2 cellular contexts compared by ENCODE assay signal in genomic region chr1:33348676-33349080, GRCh38.
TF ChIP-seq lines count a peak whose summit lies in the region.

No MANE protein-coding gene starts in this region.

TF ChIP-seq in HEK293, 187 proteins besides CTCF, POLR2A, EP300 and RAD21 (continued from another document and continues in another):
- TF ChIP-seq, protein P1, sequence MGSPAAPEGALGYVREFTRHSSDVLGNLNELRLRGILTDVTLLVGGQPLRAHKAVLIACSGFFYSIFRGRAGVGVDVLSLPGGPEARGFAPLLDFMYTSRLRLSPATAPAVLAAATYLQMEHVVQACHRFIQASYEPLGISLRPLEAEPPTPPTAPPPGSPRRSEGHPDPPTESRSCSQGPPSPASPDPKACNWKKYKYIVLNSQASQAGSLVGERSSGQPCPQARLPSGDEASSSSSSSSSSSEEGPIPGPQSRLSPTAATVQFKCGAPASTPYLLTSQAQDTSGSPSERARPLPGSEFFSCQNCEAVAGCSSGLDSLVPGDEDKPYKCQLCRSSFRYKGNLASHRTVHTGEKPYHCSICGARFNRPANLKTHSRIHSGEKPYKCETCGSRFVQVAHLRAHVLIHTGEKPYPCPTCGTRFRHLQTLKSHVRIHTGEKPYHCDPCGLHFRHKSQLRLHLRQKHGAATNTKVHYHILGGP (tag by site-specific recombination; IDR thresholded peaks at IDR 0.05): no peak
- TF ChIP-seq, protein P2, sequence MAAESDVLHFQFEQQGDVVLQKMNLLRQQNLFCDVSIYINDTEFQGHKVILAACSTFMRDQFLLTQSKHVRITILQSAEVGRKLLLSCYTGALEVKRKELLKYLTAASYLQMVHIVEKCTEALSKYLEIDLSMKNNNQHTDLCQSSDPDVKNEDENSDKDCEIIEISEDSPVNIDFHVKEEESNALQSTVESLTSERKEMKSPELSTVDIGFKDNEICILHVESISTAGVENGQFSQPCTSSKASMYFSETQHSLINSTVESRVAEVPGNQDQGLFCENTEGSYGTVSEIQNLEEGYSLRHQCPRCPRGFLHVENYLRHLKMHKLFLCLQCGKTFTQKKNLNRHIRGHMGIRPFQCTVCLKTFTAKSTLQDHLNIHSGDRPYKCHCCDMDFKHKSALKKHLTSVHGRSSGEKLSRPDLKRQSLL (tag by site-specific recombination; IDR thresholded peaks at IDR 0.05): no peak
- TF ChIP-seq ZNF596 (tag by site-specific recombination; IDR thresholded peaks at IDR 0.05): no peak
- TF ChIP-seq AEBP2 (tag by site-specific recombination; IDR thresholded peaks at IDR 0.05; ENCODE audit: borderline replicate concordance): no peak
- TF ChIP-seq ZBTB48 (tag by site-specific recombination; IDR thresholded peaks at IDR 0.05): peak; percentile 47; the same call in 1 of the 2 replicates
- TF ChIP-seq ZNF654 (tag by site-specific recombination; IDR thresholded peaks at IDR 0.05; ENCODE audit: low read depth): no peak
- TF ChIP-seq HOXA7 (CRISPR knock-in tag; IDR thresholded peaks at IDR 0.05; ENCODE audit: borderline replicate concordance): no peak
- no peak for TF ChIP-seq GLIS2 (tag by site-specific recombination; IDR thresholded peaks at IDR 0.05)
- TF ChIP-seq ZNF184 (tag by site-specific recombination; IDR thresholded peaks at IDR 0.05): no peak
- TF ChIP-seq REST (tag by site-specific recombination; IDR thresholded peaks at IDR 0.05): no peak
- 0 out of 2 replicates have a peak, but pooled peaks have one; percentile 24 for TF ChIP-seq ZNF366 (tag by site-specific recombination; conservative IDR thresholded peaks at IDR 0.05)
- TF ChIP-seq ZNF529 (tag by site-specific recombination; IDR thresholded peaks at IDR 0.05; ENCODE audit: insufficient replicate concordance): no peak
- TF ChIP-seq HIC1 (tag by site-specific recombination; IDR thresholded peaks at IDR 0.05): peak; percentile 50; the same call in 1 of the 2 replicates
- TF ChIP-seq ZNF777 (tag by site-specific recombination; IDR thresholded peaks at IDR 0.05; ENCODE audit: borderline replicate concordance): no peak
- peak; percentile 54 for TF ChIP-seq ZBTB20 (tag by site-specific recombination; IDR thresholded peaks at IDR 0.05)
- TF ChIP-seq ZNF560 (tag by site-specific recombination; IDR thresholded peaks at IDR 0.05; ENCODE audit: borderline replicate concordance): no peak
- TF ChIP-seq ZEB2 (tag by site-specific recombination; IDR thresholded peaks at IDR 0.05): 0 out of 2 replicates have a peak, but pooled peaks have one; percentile 24
- TF ChIP-seq ZNF266 (tag by site-specific recombination; IDR thresholded peaks at IDR 0.05; ENCODE audit: low read depth): no peak
- TF ChIP-seq EGR2 (tag by site-specific recombination; IDR thresholded peaks at IDR 0.05; ENCODE audit: low read depth): peak; percentile 63; the same call in 1 of the 2 replicates
- peak; percentile 90 for TF ChIP-seq PRDM1 (tag by site-specific recombination; IDR thresholded peaks at IDR 0.05)

TF ChIP-seq in WTC11, 78 proteins besides CTCF, POLR2A, EP300 and RAD21 (continued from another document):
- TF ChIP-seq FOXP4 (CRISPR knock-in tag; IDR thresholded peaks at IDR 0.05) (no peak), EMX1 (CRISPR knock-in tag; IDR thresholded peaks at IDR 0.05) (no peak)
- TF ChIP-seq, protein P3, sequence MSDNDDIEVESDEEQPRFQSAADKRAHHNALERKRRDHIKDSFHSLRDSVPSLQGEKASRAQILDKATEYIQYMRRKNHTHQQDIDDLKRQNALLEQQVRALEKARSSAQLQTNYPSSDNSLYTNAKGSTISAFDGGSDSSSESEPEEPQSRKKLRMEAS (CRISPR knock-in tag; IDR thresholded peaks at IDR 0.05): no peak
TF ChIP-seq in WTC11: peak in this region for 0.
